Comparison of ENCODE assay signal across 8 cellular contexts in the genomic region with DNA sequence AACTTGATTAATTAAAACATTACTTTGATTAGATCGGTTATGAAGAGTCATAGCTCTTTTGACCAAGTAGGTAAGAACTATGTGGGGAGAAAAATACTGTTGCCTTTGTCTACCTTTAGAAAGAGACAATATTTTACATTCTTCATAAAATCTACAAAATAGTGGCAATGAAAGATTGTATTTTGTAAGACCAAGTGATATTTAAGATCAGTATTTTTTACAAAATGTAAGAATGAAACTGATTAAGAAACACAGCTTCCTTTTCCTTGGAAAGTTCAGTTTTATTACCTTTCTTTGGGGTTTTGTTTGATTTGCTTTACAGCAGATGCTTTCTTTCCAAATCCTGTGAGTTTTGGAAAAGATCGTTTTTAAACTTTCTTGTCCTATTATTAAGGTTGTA.
DNase-seq lines count a peak whose midpoint lies in the region; ATAC-seq, FAIRE-seq and TF ChIP-seq lines count a peak whose summit lies in the region.

No MANE protein-coding gene starts in this region.

- H3K36me3 ChIP-seq in kidney (ENCODE audit: control insufficient read depth in 1 of 2, insufficient read depth in 2 of 2, low read length in 2 of 2) = no peaks in the 10 kb centered on the region
- no peaks in the 10 kb centered on the region for H3K36me3 ChIP-seq in thyroid gland

- peak overlapping the region in 1 of 2 donors; percentile 100 for H3K9ac ChIP-seq in kidney (ENCODE audit: low read length in 2 of 2)

- H3K4me1 ChIP-seq in kidney (ENCODE audit: control insufficient read depth in 1 of 2, insufficient read depth in 1 of 2, low read depth in 1 of 2, low read length in 2 of 2) (peaks cover 0 to 4% of the 10 kb centered on the region in 2 donors), thyroid gland (peaks cover 16 to 21% of the 10 kb centered on the region in 2 donors)

- 24 to 30% methylated on average over 2 of the region's 2 CpGs for WGBS in thyroid gland, 2 donors

- TF ChIP-seq CTCF in kidney (IDR thresholded peaks at IDR 0.05; ENCODE audit: borderline replicate concordance, extremely low read depth, insufficient read depth) (no peak), thyroid gland (IDR thresholded peaks at IDR 0.05) (no peak)

- intact Hi-C loops in activated naive CD4-positive, alpha-beta T cell treated with anti-CD3 and anti-CD28 coated beads for 36 hours (cut with micrococcal nuclease) = loop anchor here (2.0 to 5.0 kb wide), 5 partner anchors 337 to 1253 kb away; no protein-coding TSS in a partner anchor
- intact Hi-C loops in kidney (cut with DNase I) = no loop called here
- intact Hi-C loops in thyroid gland (cut with DNase I) = loop anchor here (10.0 kb wide), 1 partner anchor 225 kb away; no protein-coding TSS in a partner anchor

- ATAC-seq in GM21423 (IDR thresholded peaks at IDR 0.05; ENCODE audit: unreplicated experiment) (no peak), HG03097 (IDR thresholded peaks at IDR 0.05; ENCODE audit: low FRiP score, unreplicated experiment) (no peak)

- DNase-seq in activated naive CD4-positive, alpha-beta T cell treated with anti-CD3 and anti-CD28 coated beads for 36 hours = no peak
- no peak for DNase-seq in activated naive CD4-positive, alpha-beta T cell treated with anti-CD3 and anti-CD28 coated beads, Interleukin-2, amount 50 U/mL, for 16 hours
- DNase-seq in kidney = no peak
- no peak for DNase-seq in thyroid gland
- no peak for DNase-seq in iPS-NIHi7 (ENCODE audit: extremely low spot score)

- H3K27me3 Mint-ChIP-seq in activated naive CD4-positive, alpha-beta T cell treated with anti-CD3 and anti-CD28 coated beads for 36 hours (ENCODE audit: low read depth) = no peaks in the 10 kb centered on the region
- no peaks in the 10 kb centered on the region for H3K27me3 Mint-ChIP-seq in activated naive CD8-positive, alpha-beta T cell

- TF ChIP-seq POLR2A in thyroid gland (IDR thresholded peaks at IDR 0.05) = no peak

- peak; percentile 44 for FAIRE-seq in kidney (lab: Jason Lieb, UNC)

- H3K9me3 Mint-ChIP-seq in activated naive CD4-positive, alpha-beta T cell treated with anti-CD3 and anti-CD28 coated beads for 36 hours = no peaks in the 10 kb centered on the region
- H3K9me3 Mint-ChIP-seq in activated naive CD8-positive, alpha-beta T cell (ENCODE audit: low read depth) = no peaks in the 10 kb centered on the region

- H3K9me3 ChIP-seq in kidney (ENCODE audit: control insufficient read depth in 1 of 2, low read length in 2 of 2) (no peaks in the 10 kb centered on the region), thyroid gland (no peaks in the 10 kb centered on the region)

- H3K27ac ChIP-seq in kidney (ENCODE audit: low read depth in 2 of 2, low read length in 2 of 2) = no peak overlapping the region
- peak overlapping the region in 2 of 3 donors; percentile 92 to 98 for H3K27ac ChIP-seq in thyroid gland

- H3K4me3 ChIP-seq in kidney (ENCODE audit: low read length in 2 of 2) (peak overlapping the region; percentile 91 to 99), thyroid gland (replicated peaks in 1 of 3) (no peak overlapping the region)

- peak overlapping the region; percentile 95 for H3K4me3 Mint-ChIP-seq in activated naive CD4-positive, alpha-beta T cell treated with anti-CD3 and anti-CD28 coated beads for 36 hours
- H3K4me3 Mint-ChIP-seq in activated naive CD8-positive, alpha-beta T cell = peak overlapping the region; percentile 94

- no peaks in the 10 kb centered on the region for H3K27me3 ChIP-seq in thyroid gland

- peaks cover 40% of the 10 kb centered on the region for H3K36me3 Mint-ChIP-seq in activated naive CD4-positive, alpha-beta T cell treated with anti-CD3 and anti-CD28 coated beads for 36 hours (ENCODE audit: low read depth)
- peaks cover 11% of the 10 kb centered on the region for H3K36me3 Mint-ChIP-seq in activated naive CD8-positive, alpha-beta T cell

- CTCF ChIA-PET in activated naive CD4-positive, alpha-beta T cell treated with anti-CD3 and anti-CD28 coated beads for 36 hours (lab: Charles Lee) = interaction anchor here (1.1 kb wide), 1 partner anchor 10 kb away, joined by 4 read pairs; no protein-coding TSS in a partner anchor

- peaks cover 61% of the 10 kb centered on the region for H3K4me1 Mint-ChIP-seq in activated naive CD4-positive, alpha-beta T cell treated with anti-CD3 and anti-CD28 coated beads for 36 hours (ENCODE audit: low read depth)
- peaks cover 69% of the 10 kb centered on the region for H3K4me1 Mint-ChIP-seq in activated naive CD8-positive, alpha-beta T cell (ENCODE audit: low read depth)

- peak overlapping the region; percentile 99 for H3K27ac Mint-ChIP-seq in activated naive CD4-positive, alpha-beta T cell treated with anti-CD3 and anti-CD28 coated beads for 36 hours
- H3K27ac Mint-ChIP-seq in activated naive CD8-positive, alpha-beta T cell = peak overlapping the region; percentile 100

Comparison
In these comparisons a context has a peak if more than half of its experiments do, and no peak if none do; other contexts are left out.
1. H3K27ac ChIP-seq: peak in thyroid gland (2 of 3); none in kidney (0 of 2).
2. H3K4me3 ChIP-seq: peak in kidney (2 of 2); none in thyroid gland (0 of 3).